In the genomic region with DNA sequence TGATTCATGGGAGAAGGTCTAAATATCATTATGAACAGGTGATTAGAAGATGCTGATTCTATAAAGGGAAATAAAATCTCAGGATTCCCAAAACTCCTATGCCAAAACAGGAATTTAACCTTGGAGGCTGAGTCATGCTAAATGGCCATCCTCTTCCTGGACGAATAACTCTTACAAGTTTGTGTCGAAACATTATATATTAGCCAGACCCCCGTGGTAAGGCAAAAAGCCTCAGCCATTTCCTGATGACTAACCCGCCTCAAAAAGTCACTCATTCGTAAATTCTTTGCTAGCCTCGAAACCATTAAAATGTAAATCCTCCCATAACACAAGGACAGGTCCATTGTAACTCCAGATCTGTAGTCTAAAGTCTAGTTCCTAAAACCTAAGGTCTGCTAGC, we compare ENCODE assay signal across 9 cellular contexts. TPM values are rescaled to one million over a fixed set of nuclear protein-coding genes. Genes with fewer than 3 reads are reported as not detected.
DNase-seq lines count a peak whose midpoint lies in the region.
"Had no signal": no experiment of that assay in that cellular context is flagged by ENCODE, and none has a peak within 500 bp of the region (broad histone marks: within the 10 kb centered on the region; RNA-seq: fewer than 3 reads in every experiment).

No MANE protein-coding gene starts in this region.

- DNase-seq in Daoy (ENCODE audit: low read depth) = peak; percentile 78
- peak; percentile 94 for DNase-seq in HCEC 1CT
- DNase-seq in RKO (ENCODE audit: low spot score) = peak; percentile 20
- peak; percentile 18 for DNase-seq in iPS-NIHi7 (ENCODE audit: extremely low spot score)
- no peak for DNase-seq in NCI-H146 (lab: John Stamatoyannopoulos, UW)
- DNase-seq in cortex of kidney (lab: John Stamatoyannopoulos, UW) = no peak
- DNase-seq in pons (ENCODE audit: low spot score) = no peak
- no peak for DNase-seq in DMS 273 (lab: John Stamatoyannopoulos, UW; ENCODE audit: unreplicated experiment)
- DNase-seq: left colon had no signal

RNA-seq across cellular contexts. Expression of a gene that starts 32.0 kb away (rescaled TPM):
- 20.6 and 21.7 TPM in 2 replicates for total RNA-seq in Daoy (2014; rRNA removed; shearing (Covaris generic))

Comparison
In these comparisons a context has a peak if more than half of its experiments do, and no peak if none do; other contexts are left out.
1. DNase-seq: peak in Daoy (single experiment), HCEC 1CT (single experiment), RKO (single experiment) and iPS-NIHi7 (single experiment); none in NCI-H146 (single experiment), cortex of kidney (single experiment), pons (single experiment) and DMS 273 (single experiment).